13 cellular contexts compared by ENCODE assay signal in genomic region chr7:70598976-70599375, GRCh38.
A peak's percentile ranks its signal among the peaks of the same experiment; 100 is the strongest.
DNase-seq lines count a peak whose midpoint lies in the region; ATAC-seq, FAIRE-seq and TF ChIP-seq lines count a peak whose summit lies in the region.
"Had no signal": no experiment of that assay in that cellular context is flagged by ENCODE, and none has a peak within 500 bp of the region (broad histone marks: within the 10 kb centered on the region; RNA-seq: fewer than 3 reads in every experiment).

No MANE protein-coding gene starts in this region.

- no peak for TF ChIP-seq CTCF in left ventricle myocardium inferior (IDR thresholded peaks at IDR 0.05; ENCODE audit: borderline replicate concordance)
- TF ChIP-seq CTCF in spleen (IDR thresholded peaks at IDR 0.05 in 8 of 11, conservative IDR thresholded peaks at IDR 0.05 in 3 of 11): no peak
- TF ChIP-seq CTCF in osteocyte (IDR thresholded peaks at IDR 0.05): no peak
- TF ChIP-seq CTCF in kidney (IDR thresholded peaks at IDR 0.05; ENCODE audit: borderline replicate concordance, extremely low read depth, insufficient read depth): no peak

- H3K27me3 Mint-ChIP-seq in osteocyte (ENCODE audit: unreplicated experiment): peaks cover 13% of the 10 kb centered on the region

- H3K4me1 Mint-ChIP-seq in osteocyte (ENCODE audit: unreplicated experiment): peaks cover 20% of the 10 kb centered on the region

- no peak overlapping the region for H3K27ac ChIP-seq in left ventricle myocardium inferior (replicated peaks)
- H3K27ac ChIP-seq in spleen: no peak overlapping the region
- no peak overlapping the region for H3K27ac ChIP-seq in kidney (ENCODE audit: low read depth in 2 of 2, low read length in 2 of 2)

- H3K4me3 ChIP-seq in left ventricle myocardium inferior (no peak overlapping the region), spleen (no peak overlapping the region), kidney (ENCODE audit: low read length in 2 of 2) (no peak overlapping the region)

- DNase-seq in cardiac septum (ENCODE audit: low spot score): peak; percentile 55
- DNase-seq in left ventricle myocardium inferior: no peak
- peak; percentile 44 for DNase-seq in NCI-H774 (lab: John Stamatoyannopoulos, UW)
- peak; percentile 23 for DNase-seq in iris pigment epithelial cell (ENCODE audit: low read depth)
- DNase-seq in spleen: no peak
- no peak for DNase-seq in osteocyte (ENCODE audit: extremely low spot score, unreplicated experiment)
- no peak for DNase-seq in kidney
- no peak for DNase-seq in Right ventricle myocardium superior
- DNase-seq: activated CD8-positive, alpha-beta memory T cell treated with anti-CD3 and anti-CD28 coated beads for 24 hours; hypothalamus; naive B cell; T-helper 1 cell had no signal

- WGBS in spleen, 5 donors: 63 to 88% (median 83%) methylated on average over 2 of the region's 2 CpGs

- peaks cover 11% of the 10 kb centered on the region for H3K36me3 ChIP-seq in left ventricle myocardium inferior
- H3K36me3 ChIP-seq in spleen: peaks cover 0 to 3% (median 0%) of the 10 kb centered on the region in 6 donors
- H3K36me3 ChIP-seq in kidney (ENCODE audit: control insufficient read depth in 1 of 2, insufficient read depth in 2 of 2, low read length in 2 of 2): no peaks in the 10 kb centered on the region

- no peak overlapping the region for H3K4me3 Mint-ChIP-seq in osteocyte (ENCODE audit: unreplicated experiment)
- H3K4me3 Mint-ChIP-seq: stimulated activated memory B cell treated with anti-CD40 and anti-IgM and Interleukin-4, amounts not matched to agents 10 μg/mL and 1 μg/mL and 100 μg/mL, for 72 hours had no signal

- H3K4me1 ChIP-seq in left ventricle myocardium inferior (peaks cover 10% of the 10 kb centered on the region), spleen (peaks cover 4 to 19% (median 11%) of the 10 kb centered on the region in 6 donors), kidney (ENCODE audit: control insufficient read depth in 1 of 2, insufficient read depth in 1 of 2, low read depth in 1 of 2, low read length in 2 of 2) (peaks cover 4 to 6% of the 10 kb centered on the region in 2 donors)

- intact Hi-C loops in cardiac septum (cut with DNase I) (no loop called here), left ventricle myocardium inferior (cut with micrococcal nuclease) (no loop called here), spleen (cut with DNase I; ENCODE audit: low total_unique reads) (no loop called here), kidney (cut with DNase I) (no loop called here), Right ventricle myocardium superior (cut with DNase I) (no loop called here)

- H3K36me3 Mint-ChIP-seq in osteocyte (ENCODE audit: unreplicated experiment): peaks cover 22% of the 10 kb centered on the region

- FAIRE-seq in kidney (lab: Jason Lieb, UNC): no peak

- H3K9me3 Mint-ChIP-seq in osteocyte (ENCODE audit: unreplicated experiment): peaks cover 12% of the 10 kb centered on the region

- ATAC-seq in Right ventricle myocardium superior (ENCODE audit: poor library complexity): no peak
- ATAC-seq: stimulated activated memory B cell treated with anti-CD40 and anti-IgM and Interleukin-4, amounts not matched to agents 10 μg/mL and 1 μg/mL and 100 μg/mL, for 72 hours had no signal

- H3K9me3 ChIP-seq in left ventricle myocardium inferior (replicated peaks): peaks cover 17% of the 10 kb centered on the region
- H3K9me3 ChIP-seq in spleen: peaks cover 0 to 20% (median 12%) of the 10 kb centered on the region in 8 donors
- H3K9me3 ChIP-seq in kidney (ENCODE audit: control insufficient read depth in 1 of 2, low read length in 2 of 2): peaks cover 0 to 6% of the 10 kb centered on the region in 2 donors

- peaks cover 28% of the 10 kb centered on the region for H3K27me3 ChIP-seq in left ventricle myocardium inferior (ENCODE audit: low read depth)
- peaks cover 0 to 39% (median 16%) of the 10 kb centered on the region in 7 donors for H3K27me3 ChIP-seq in spleen (replicated peaks in 1 of 7)

- H3K27ac Mint-ChIP-seq in osteocyte (ENCODE audit: unreplicated experiment): no peak overlapping the region
- H3K27ac Mint-ChIP-seq: stimulated activated memory B cell treated with anti-CD40 and anti-IgM and Interleukin-4, amounts not matched to agents 10 μg/mL and 1 μg/mL and 100 μg/mL, for 72 hours had no signal

- no peak for TF ChIP-seq POLR2A in spleen (IDR thresholded peaks at IDR 0.05)

- H3K9ac ChIP-seq in kidney (ENCODE audit: low read length in 2 of 2): no peak overlapping the region

Comparison
In these comparisons a context has a peak if more than half of its experiments do, and no peak if none do; other contexts are left out.
1. DNase-seq: peak in cardiac septum (single experiment), NCI-H774 (single experiment) and iris pigment epithelial cell (single experiment); none in left ventricle myocardium inferior (single experiment), spleen (single experiment), osteocyte (single experiment), kidney (single experiment) and Right ventricle myocardium superior (single experiment).